10 cellular contexts compared by ENCODE assay signal in genomic region chr1:16545682-16546095, GRCh38. TPM values are rescaled to one million over a fixed set of nuclear protein-coding genes. Genes with fewer than 3 reads are reported as not detected.
DNase-seq lines count a peak whose midpoint lies in the region; ATAC-seq and TF ChIP-seq lines count a peak whose summit lies in the region.
"Not testable (repeated sequence)": the region's sequence is repeated elsewhere in the genome, so short reads cannot be mapped to it uniquely, and the experiment has no call there.
"Had no signal": no experiment of that assay in that cellular context is flagged by ENCODE, and none has a peak within 500 bp of the region (broad histone marks: within the 10 kb centered on the region; RNA-seq: fewer than 3 reads in every experiment).

No MANE protein-coding gene starts in this region.

- H3K9ac ChIP-seq in HCT116 (ENCODE audit: low read length): not testable (repeated sequence)

- not testable (repeated sequence) for H3K36me3 ChIP-seq in Caco-2 (ENCODE audit: control insufficient read depth, insufficient read depth, low read length); HCT116 (ENCODE audit: control insufficient read depth in 1 of 2, insufficient read depth in 2 of 2, low read length in 2 of 2); SJSA1

- H3K4me1 Mint-ChIP-seq in Caco-2 (ENCODE audit: low read depth, unreplicated experiment); activated T-helper 17 cell treated with anti-CD3 and anti-CD28 coated beads, Interleukin-2, amount 50 U/mL, for 72 hours: not testable (repeated sequence)

- peak overlapping the region; percentile 74 for H3K27ac Mint-ChIP-seq in Caco-2 (ENCODE audit: unreplicated experiment)
- H3K27ac Mint-ChIP-seq in activated T-helper 17 cell treated with anti-CD3 and anti-CD28 coated beads, Interleukin-2, amount 50 U/mL, for 72 hours: peak overlapping the region; percentile 89

- H4K20me1 ChIP-seq in HCT116 (ENCODE audit: insufficient read depth): not testable (repeated sequence)

- not testable (repeated sequence) for H3K36me3 Mint-ChIP-seq in Caco-2 (ENCODE audit: insufficient read depth, unreplicated experiment); activated T-helper 17 cell treated with anti-CD3 and anti-CD28 coated beads, Interleukin-2, amount 50 U/mL, for 72 hours (ENCODE audit: low read depth)

- H3K4me2 ChIP-seq in HCT116 (ENCODE audit: low read length): peak overlapping the region; percentile 51

- peak; percentile 94 for ATAC-seq in HCT116
- ATAC-seq in activated T-helper 17 cell treated with anti-CD3 and anti-CD28 coated beads, Interleukin-2, amount 50 U/mL, for 72 hours (replicated peaks): peak; percentile 75

- H3K9me3 Mint-ChIP-seq in Caco-2 (ENCODE audit: unreplicated experiment); activated T-helper 17 cell treated with anti-CD3 and anti-CD28 coated beads, Interleukin-2, amount 50 U/mL, for 72 hours: not testable (repeated sequence)

- H3K27me3 Mint-ChIP-seq in Caco-2 (ENCODE audit: insufficient read depth, unreplicated experiment); activated T-helper 17 cell treated with anti-CD3 and anti-CD28 coated beads, Interleukin-2, amount 50 U/mL, for 72 hours: not testable (repeated sequence)

- DNase-seq in Caco-2 (peak; percentile 40 to 55), HCT116 (ENCODE audit: low read depth, low spot score) (peak; percentile 80), NCI-H1105 treated with DMSO at 0.1 percent for 48 hours (lab: John Stamatoyannopoulos, UW) (peak; percentile 10), SJSA1 (ENCODE audit: low read depth in 1 of 2, low spot score in 2 of 2) (peak; percentile 57 to 61), erythroblast (lab: John Stamatoyannopoulos, UW) (peak; percentile 29 to 31), kidney glomerular epithelial cell (lab: John Stamatoyannopoulos, UW) (peak; percentile 24)
- peak; percentile 24 to 33 for DNase-seq in stimulated activated CD8-positive, alpha-beta memory T cell treated with anti-CD3 and anti-CD28 coated beads, Interleukin-2, amount 100 ng/mL, for 48 hours (ENCODE audit: low read depth in 2 of 2)

- not testable (repeated sequence) for H3K4me3 ChIP-seq in Caco-2 (ENCODE audit: low read depth, low read length); HCT116 (replicated peaks in 1 of 2; ENCODE audit: low read depth in 1 of 2, low read length in 2 of 2); SJSA1

- not testable (repeated sequence) for H2AFZ ChIP-seq in HCT116 (ENCODE audit: low read depth, low read length, poor library complexity, severe bottlenecking)

- TF ChIP-seq RAD21 in HCT116 (IDR thresholded peaks at IDR 0.05; ENCODE audit: low read depth): not testable (repeated sequence)

- TF ChIP-seq CTCF in Caco-2 (IDR thresholded peaks at IDR 0.05; ENCODE audit: insufficient read depth in 1 of 2, low read depth in 1 of 2, low read length in 1 of 2, severe bottlenecking in 1 of 2, unreplicated experiment in 1 of 2); HCT116 (IDR thresholded peaks at IDR 0.05 in 2 of 3, conservative IDR thresholded peaks at IDR 0.05 in 1 of 3; ENCODE audit: borderline replicate concordance in 1 of 3, insufficient read depth in 1 of 3, low read depth in 2 of 3, low read length in 2 of 3): not testable (repeated sequence)

- not testable (repeated sequence) for TF ChIP-seq POLR2A in HCT116 (IDR thresholded peaks at IDR 0.05; ENCODE audit: borderline replicate concordance, extremely low read depth, insufficient read depth, insufficient read length); erythroblast (IDR thresholded peaks at IDR 0.05; ENCODE audit: low read length)

- not testable (repeated sequence) for H3K9me3 ChIP-seq in Caco-2; HCT116 (ENCODE audit: control insufficient read depth in 1 of 2, insufficient read depth in 1 of 2, low read depth in 1 of 2, low read length in 2 of 2); SJSA1 (replicated peaks)

- not testable (repeated sequence) for H3K79me2 ChIP-seq in HCT116 (ENCODE audit: insufficient read depth, low read length)

- H3K9me2 ChIP-seq in HCT116 (ENCODE audit: insufficient read depth): not testable (repeated sequence)

- not testable (repeated sequence) for H3K27ac ChIP-seq in HCT116 (ENCODE audit: low read depth, low read length); SJSA1

- POLR2A ChIA-PET in Caco-2 (lab: Charles Lee); HCT116 (lab: Charles Lee): not testable (repeated sequence)

- TSS peak; percentile 100 for BruUV-seq in Caco-2 (replicated peaks; lab: Mats Ljungman, UMichigan)
- BruUV-seq in HCT116 (replicated peaks; lab: Mats Ljungman, UMichigan): TSS peak; percentile 100

- CTCF ChIA-PET in Caco-2 (lab: Charles Lee); HCT116 (lab: Charles Lee): not testable (repeated sequence)

- RAD21 ChIA-PET in HCT116 (lab: Charles Lee; ENCODE audit: low non-redundant PET in 1 of 2, low total read pairs in 2 of 2, uncharacterized antibody in 2 of 2, unreplicated experiment in 2 of 2): not testable (repeated sequence)

- intact Hi-C loops in Caco-2 (cut with micrococcal nuclease; ENCODE audit: unreplicated experiment); HCT116 (cut with micrococcal nuclease): not testable (repeated sequence)

- H3K4me1 ChIP-seq in Caco-2; SJSA1 (replicated peaks): not testable (repeated sequence)
- peaks cover 2 to 11% of the 10 kb centered on the region in 2 experiments; a peak in 3 of 4 replicates for H3K4me1 ChIP-seq in HCT116 (ENCODE audit: control insufficient read depth in 1 of 2, insufficient read depth in 2 of 2, low read length in 2 of 2)

- not testable (repeated sequence) for H3K27me3 ChIP-seq in Caco-2 (replicated peaks; ENCODE audit: control insufficient read depth, insufficient read depth, low read length); HCT116 (ENCODE audit: insufficient read depth, low read length); SJSA1 (replicated peaks)

- peak overlapping the region; percentile 43 for H3K4me3 Mint-ChIP-seq in Caco-2 (ENCODE audit: unreplicated experiment)
- H3K4me3 Mint-ChIP-seq in activated T-helper 17 cell treated with anti-CD3 and anti-CD28 coated beads, Interleukin-2, amount 50 U/mL, for 72 hours: not testable (repeated sequence)

TF ChIP-seq in HCT116, 20 proteins besides CTCF, POLR2A, EP300 and RAD21:
- 0 out of 2 replicates have a peak, but pooled peaks have one; percentile 60 for TF ChIP-seq EGR1 (IDR thresholded peaks at IDR 0.05; ENCODE audit: low read depth)
- TF ChIP-seq YY1 (IDR thresholded peaks at IDR 0.05; ENCODE audit: extremely low read depth, insufficient replicate concordance, low read depth, low read length): peak; percentile 23
- TF ChIP-seq CBX3 (IDR thresholded peaks at IDR 0.05; ENCODE audit: low read depth): peak; percentile 48
- peak; percentile 91 for TF ChIP-seq ATF3 (IDR thresholded peaks at IDR 0.05)

RNA-seq across cellular contexts. Expression of gene RNU1-1, which starts 31.6 kb away (rescaled TPM):
- total RNA-seq in Caco-2 (2022) (1,622 and 1,638 TPM in 2 replicates), HCT116 (2021; ENCODE audit: unreplicated experiment) (1,685 TPM)
- polyA plus RNA-seq in HCT116 (2012): 8.8 and 29.6 TPM in 2 replicates
- total RNA-seq in SJSA1 (2014; rRNA removed; shearing (Covaris generic)): under 0.01 and 294 TPM in 2 replicates
- total RNA-seq in activated T-helper 17 cell treated with anti-CD3 and anti-CD28 coated beads, Interleukin-2, amount 50 U/mL, for 72 hours: 1,000 to 10,000 TPM; 1,202 to 2,371 TPM
- polyA plus RNA-seq: aorta, small intestine had no signal

Comparison
In these comparisons a context has a peak if more than half of its experiments do, and no peak if none do; other contexts are left out.
1. DNase-seq: peak in every context shown above with its lines; median percentile 80 in HCT116; 59 in SJSA1; 48 in Caco-2; 30 in erythroblast; 28 in stimulated activated CD8-positive, alpha-beta memory T cell treated with anti-CD3 and anti-CD28 coated beads, Interleukin-2, amount 100 ng/mL, for 48 hours; 24 in kidney glomerular epithelial cell; 10 in NCI-H1105 treated with DMSO at 0.1 percent for 48 hours.